In the genomic region with DNA sequence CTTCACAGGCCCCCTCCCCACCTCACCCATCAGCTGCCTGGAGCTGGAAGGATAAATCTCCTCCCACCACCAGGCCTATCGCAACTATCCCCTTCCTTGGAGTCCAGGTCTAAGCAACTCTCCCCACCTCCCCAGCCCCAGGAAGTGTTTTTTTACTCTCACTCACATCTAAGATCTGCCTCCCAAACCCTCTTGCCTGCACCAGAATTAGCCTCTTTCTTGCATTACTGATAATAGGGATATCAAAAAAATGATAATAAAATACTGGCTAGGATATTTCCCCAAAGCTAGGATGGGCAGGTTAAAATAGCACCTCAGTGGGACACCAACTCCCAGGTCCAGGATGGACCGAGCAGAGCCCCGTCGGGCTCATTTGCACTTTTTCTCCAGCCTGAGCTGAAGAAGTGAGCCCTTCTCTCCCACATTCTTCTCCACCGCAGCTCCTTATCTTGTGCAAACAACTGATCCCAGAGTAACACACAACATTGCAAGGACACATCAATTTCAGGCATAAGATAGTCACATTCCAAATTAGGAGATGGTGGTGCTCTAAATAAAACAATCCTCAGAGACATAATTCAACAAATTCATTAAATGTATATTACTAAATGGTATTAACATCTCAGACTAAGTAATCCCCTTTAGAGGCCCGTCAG, we compare ENCODE assay signal across 1 cellular context.
TF ChIP-seq lines count a peak whose summit lies in the region.

No MANE protein-coding gene starts in this region.

TF ChIP-seq in K562, 482 proteins besides CTCF, POLR2A, EP300 and RAD21 (continued from another document):
- TF ChIP-seq, protein P1, sequence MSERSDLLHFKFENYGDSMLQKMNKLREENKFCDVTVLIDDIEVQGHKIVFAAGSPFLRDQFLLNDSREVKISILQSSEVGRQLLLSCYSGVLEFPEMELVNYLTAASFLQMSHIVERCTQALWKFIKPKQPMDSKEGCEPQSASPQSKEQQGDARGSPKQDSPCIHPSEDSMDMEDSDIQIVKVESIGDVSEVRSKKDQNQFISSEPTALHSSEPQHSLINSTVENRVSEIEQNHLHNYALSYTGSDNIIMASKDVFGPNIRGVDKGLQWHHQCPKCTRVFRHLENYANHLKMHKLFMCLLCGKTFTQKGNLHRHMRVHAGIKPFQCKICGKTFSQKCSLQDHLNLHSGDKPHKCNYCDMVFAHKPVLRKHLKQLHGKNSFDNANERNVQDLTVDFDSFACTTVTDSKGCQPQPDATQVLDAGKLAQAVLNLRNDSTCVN (CRISPR knock-in tag; IDR thresholded peaks at IDR 0.05), result no peak
- TF ChIP-seq CBFA2T3 (IDR thresholded peaks at IDR 0.05), result peak; percentile 37
- peak; percentile 56 for TF ChIP-seq ARID1B (IDR thresholded peaks at IDR 0.05)
- TF ChIP-seq, protein P2, sequence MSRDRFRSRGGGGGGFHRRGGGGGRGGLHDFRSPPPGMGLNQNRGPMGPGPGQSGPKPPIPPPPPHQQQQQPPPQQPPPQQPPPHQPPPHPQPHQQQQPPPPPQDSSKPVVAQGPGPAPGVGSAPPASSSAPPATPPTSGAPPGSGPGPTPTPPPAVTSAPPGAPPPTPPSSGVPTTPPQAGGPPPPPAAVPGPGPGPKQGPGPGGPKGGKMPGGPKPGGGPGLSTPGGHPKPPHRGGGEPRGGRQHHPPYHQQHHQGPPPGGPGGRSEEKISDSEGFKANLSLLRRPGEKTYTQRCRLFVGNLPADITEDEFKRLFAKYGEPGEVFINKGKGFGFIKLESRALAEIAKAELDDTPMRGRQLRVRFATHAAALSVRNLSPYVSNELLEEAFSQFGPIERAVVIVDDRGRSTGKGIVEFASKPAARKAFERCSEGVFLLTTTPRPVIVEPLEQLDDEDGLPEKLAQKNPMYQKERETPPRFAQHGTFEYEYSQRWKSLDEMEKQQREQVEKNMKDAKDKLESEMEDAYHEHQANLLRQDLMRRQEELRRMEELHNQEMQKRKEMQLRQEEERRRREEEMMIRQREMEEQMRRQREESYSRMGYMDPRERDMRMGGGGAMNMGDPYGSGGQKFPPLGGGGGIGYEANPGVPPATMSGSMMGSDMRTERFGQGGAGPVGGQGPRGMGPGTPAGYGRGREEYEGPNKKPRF (IDR thresholded peaks at IDR 0.05; ENCODE audit: low read depth, low read length), result no peak
- TF ChIP-seq TEAD4 (IDR thresholded peaks at IDR 0.05; ENCODE audit: low read length), result peak; percentile 57; the same call in 1 of the 2 replicates
- TF ChIP-seq TEAD4 (CRISPR knock-in tag; IDR thresholded peaks at IDR 0.05; ENCODE audit: borderline replicate concordance), result no peak
- no peak for TF ChIP-seq SPI1 (IDR thresholded peaks at IDR 0.05; ENCODE audit: borderline replicate concordance, low read depth, low read length)
- TF ChIP-seq, protein P3, sequence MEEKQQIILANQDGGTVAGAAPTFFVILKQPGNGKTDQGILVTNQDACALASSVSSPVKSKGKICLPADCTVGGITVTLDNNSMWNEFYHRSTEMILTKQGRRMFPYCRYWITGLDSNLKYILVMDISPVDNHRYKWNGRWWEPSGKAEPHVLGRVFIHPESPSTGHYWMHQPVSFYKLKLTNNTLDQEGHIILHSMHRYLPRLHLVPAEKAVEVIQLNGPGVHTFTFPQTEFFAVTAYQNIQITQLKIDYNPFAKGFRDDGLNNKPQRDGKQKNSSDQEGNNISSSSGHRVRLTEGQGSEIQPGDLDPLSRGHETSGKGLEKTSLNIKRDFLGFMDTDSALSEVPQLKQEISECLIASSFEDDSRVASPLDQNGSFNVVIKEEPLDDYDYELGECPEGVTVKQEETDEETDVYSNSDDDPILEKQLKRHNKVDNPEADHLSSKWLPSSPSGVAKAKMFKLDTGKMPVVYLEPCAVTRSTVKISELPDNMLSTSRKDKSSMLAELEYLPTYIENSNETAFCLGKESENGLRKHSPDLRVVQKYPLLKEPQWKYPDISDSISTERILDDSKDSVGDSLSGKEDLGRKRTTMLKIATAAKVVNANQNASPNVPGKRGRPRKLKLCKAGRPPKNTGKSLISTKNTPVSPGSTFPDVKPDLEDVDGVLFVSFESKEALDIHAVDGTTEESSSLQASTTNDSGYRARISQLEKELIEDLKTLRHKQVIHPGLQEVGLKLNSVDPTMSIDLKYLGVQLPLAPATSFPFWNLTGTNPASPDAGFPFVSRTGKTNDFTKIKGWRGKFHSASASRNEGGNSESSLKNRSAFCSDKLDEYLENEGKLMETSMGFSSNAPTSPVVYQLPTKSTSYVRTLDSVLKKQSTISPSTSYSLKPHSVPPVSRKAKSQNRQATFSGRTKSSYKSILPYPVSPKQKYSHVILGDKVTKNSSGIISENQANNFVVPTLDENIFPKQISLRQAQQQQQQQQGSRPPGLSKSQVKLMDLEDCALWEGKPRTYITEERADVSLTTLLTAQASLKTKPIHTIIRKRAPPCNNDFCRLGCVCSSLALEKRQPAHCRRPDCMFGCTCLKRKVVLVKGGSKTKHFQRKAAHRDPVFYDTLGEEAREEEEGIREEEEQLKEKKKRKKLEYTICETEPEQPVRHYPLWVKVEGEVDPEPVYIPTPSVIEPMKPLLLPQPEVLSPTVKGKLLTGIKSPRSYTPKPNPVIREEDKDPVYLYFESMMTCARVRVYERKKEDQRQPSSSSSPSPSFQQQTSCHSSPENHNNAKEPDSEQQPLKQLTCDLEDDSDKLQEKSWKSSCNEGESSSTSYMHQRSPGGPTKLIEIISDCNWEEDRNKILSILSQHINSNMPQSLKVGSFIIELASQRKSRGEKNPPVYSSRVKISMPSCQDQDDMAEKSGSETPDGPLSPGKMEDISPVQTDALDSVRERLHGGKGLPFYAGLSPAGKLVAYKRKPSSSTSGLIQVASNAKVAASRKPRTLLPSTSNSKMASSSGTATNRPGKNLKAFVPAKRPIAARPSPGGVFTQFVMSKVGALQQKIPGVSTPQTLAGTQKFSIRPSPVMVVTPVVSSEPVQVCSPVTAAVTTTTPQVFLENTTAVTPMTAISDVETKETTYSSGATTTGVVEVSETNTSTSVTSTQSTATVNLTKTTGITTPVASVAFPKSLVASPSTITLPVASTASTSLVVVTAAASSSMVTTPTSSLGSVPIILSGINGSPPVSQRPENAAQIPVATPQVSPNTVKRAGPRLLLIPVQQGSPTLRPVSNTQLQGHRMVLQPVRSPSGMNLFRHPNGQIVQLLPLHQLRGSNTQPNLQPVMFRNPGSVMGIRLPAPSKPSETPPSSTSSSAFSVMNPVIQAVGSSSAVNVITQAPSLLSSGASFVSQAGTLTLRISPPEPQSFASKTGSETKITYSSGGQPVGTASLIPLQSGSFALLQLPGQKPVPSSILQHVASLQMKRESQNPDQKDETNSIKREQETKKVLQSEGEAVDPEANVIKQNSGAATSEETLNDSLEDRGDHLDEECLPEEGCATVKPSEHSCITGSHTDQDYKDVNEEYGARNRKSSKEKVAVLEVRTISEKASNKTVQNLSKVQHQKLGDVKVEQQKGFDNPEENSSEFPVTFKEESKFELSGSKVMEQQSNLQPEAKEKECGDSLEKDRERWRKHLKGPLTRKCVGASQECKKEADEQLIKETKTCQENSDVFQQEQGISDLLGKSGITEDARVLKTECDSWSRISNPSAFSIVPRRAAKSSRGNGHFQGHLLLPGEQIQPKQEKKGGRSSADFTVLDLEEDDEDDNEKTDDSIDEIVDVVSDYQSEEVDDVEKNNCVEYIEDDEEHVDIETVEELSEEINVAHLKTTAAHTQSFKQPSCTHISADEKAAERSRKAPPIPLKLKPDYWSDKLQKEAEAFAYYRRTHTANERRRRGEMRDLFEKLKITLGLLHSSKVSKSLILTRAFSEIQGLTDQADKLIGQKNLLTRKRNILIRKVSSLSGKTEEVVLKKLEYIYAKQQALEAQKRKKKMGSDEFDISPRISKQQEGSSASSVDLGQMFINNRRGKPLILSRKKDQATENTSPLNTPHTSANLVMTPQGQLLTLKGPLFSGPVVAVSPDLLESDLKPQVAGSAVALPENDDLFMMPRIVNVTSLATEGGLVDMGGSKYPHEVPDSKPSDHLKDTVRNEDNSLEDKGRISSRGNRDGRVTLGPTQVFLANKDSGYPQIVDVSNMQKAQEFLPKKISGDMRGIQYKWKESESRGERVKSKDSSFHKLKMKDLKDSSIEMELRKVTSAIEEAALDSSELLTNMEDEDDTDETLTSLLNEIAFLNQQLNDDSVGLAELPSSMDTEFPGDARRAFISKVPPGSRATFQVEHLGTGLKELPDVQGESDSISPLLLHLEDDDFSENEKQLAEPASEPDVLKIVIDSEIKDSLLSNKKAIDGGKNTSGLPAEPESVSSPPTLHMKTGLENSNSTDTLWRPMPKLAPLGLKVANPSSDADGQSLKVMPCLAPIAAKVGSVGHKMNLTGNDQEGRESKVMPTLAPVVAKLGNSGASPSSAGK (IDR thresholded peaks at IDR 0.05), result no peak
- no peak for TF ChIP-seq L3MBTL2 (IDR thresholded peaks at IDR 0.05)
- peak; percentile 60 to 88; a peak in 2 of 4 replicates for TF ChIP-seq TEAD1 (CRISPR knock-in tag; IDR thresholded peaks at IDR 0.05)
- TF ChIP-seq DIDO1 (tag; IDR thresholded peaks at IDR 0.05; ENCODE audit: low read depth), result no peak
- TF ChIP-seq SRSF7 (optimal IDR thresholded peaks at IDR 0.05; ENCODE audit: low read depth, low read length), result no peak
- peak; percentile 73 for TF ChIP-seq TCF3 (CRISPR knock-in tag; IDR thresholded peaks at IDR 0.05)
- peak; percentile 57 to 87; a peak in 2 of 4 replicates for TF ChIP-seq FOXA3 (CRISPR knock-in tag; conservative IDR thresholded peaks at IDR 0.05 in 1 of 2, IDR thresholded peaks at IDR 0.05 in 1 of 2)
- no peak for TF ChIP-seq ZNF174 (CRISPR knock-in tag; IDR thresholded peaks at IDR 0.05)
- no peak for TF ChIP-seq ZNF444 (CRISPR knock-in tag; IDR thresholded peaks at IDR 0.05)
- TF ChIP-seq TAL1 (IDR thresholded peaks at IDR 0.05), result peak; percentile 22; the same call in 1 of the 2 replicates
- TF ChIP-seq ZNF23 (CRISPR knock-in tag; IDR thresholded peaks at IDR 0.05), result no peak
- TF ChIP-seq, protein P4, sequence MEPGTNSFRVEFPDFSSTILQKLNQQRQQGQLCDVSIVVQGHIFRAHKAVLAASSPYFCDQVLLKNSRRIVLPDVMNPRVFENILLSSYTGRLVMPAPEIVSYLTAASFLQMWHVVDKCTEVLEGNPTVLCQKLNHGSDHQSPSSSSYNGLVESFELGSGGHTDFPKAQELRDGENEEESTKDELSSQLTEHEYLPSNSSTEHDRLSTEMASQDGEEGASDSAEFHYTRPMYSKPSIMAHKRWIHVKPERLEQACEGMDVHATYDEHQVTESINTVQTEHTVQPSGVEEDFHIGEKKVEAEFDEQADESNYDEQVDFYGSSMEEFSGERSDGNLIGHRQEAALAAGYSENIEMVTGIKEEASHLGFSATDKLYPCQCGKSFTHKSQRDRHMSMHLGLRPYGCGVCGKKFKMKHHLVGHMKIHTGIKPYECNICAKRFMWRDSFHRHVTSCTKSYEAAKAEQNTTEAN (CRISPR knock-in tag; IDR thresholded peaks at IDR 0.05), result no peak
- TF ChIP-seq, protein P5, sequence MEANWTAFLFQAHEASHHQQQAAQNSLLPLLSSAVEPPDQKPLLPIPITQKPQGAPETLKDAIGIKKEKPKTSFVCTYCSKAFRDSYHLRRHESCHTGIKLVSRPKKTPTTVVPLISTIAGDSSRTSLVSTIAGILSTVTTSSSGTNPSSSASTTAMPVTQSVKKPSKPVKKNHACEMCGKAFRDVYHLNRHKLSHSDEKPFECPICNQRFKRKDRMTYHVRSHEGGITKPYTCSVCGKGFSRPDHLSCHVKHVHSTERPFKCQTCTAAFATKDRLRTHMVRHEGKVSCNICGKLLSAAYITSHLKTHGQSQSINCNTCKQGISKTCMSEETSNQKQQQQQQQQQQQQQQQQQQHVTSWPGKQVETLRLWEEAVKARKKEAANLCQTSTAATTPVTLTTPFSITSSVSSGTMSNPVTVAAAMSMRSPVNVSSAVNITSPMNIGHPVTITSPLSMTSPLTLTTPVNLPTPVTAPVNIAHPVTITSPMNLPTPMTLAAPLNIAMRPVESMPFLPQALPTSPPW (CRISPR knock-in tag; IDR thresholded peaks at IDR 0.05), result 0 out of 2 replicates have a peak, but pooled peaks have one; percentile 11
- TF ChIP-seq, protein P6, sequence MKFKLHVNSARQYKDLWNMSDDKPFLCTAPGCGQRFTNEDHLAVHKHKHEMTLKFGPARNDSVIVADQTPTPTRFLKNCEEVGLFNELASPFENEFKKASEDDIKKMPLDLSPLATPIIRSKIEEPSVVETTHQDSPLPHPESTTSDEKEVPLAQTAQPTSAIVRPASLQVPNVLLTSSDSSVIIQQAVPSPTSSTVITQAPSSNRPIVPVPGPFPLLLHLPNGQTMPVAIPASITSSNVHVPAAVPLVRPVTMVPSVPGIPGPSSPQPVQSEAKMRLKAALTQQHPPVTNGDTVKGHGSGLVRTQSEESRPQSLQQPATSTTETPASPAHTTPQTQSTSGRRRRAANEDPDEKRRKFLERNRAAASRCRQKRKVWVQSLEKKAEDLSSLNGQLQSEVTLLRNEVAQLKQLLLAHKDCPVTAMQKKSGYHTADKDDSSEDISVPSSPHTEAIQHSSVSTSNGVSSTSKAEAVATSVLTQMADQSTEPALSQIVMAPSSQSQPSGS (CRISPR knock-in tag; IDR thresholded peaks at IDR 0.05), result no peak
- no peak for TF ChIP-seq TGIF2 (CRISPR knock-in tag; IDR thresholded peaks at IDR 0.05)
